ENCODE assay signal across 25 cellular contexts in genomic region chr2:35082072-35082471, GRCh38.
"Had no signal": no experiment of that assay in that cellular context is flagged by ENCODE, and none has a peak within 500 bp of the region (broad histone marks: within the 10 kb centered on the region; RNA-seq: fewer than 3 reads in every experiment).

No MANE protein-coding gene starts in this region.

- H3K4me1 Mint-ChIP-seq: activated CD4-positive, alpha-beta T cell treated with anti-CD3 and anti-CD28 coated beads for 36 hours; activated naive CD8-positive, alpha-beta T cell treated with anti-CD3 and anti-CD28 coated beads, Interleukin-2, amount 10 ng/mL, durations not matched to agents 7 days and 5 days; T-helper 17 cell had no signal

- H3K9me3 ChIP-seq: adrenal gland had no signal

- DNase-seq: activated CD4-positive, alpha-beta T cell treated with anti-CD3 and anti-CD28 coated beads for 36 hours; activated CD8-positive, alpha-beta memory T cell treated with anti-CD3 and anti-CD28 coated beads, Interleukin-2, amount 50 U/mL, for 4 hours; activated CD8-positive, alpha-beta T cell treated with anti-CD3 and anti-CD28 coated beads for 36 hours; activated naive CD4-positive, alpha-beta T cell treated with anti-CD3 and anti-CD28 coated beads, Interleukin-2, amount 50 U/mL, for 16 hours; activated naive CD8-positive, alpha-beta T cell treated with anti-CD3 and anti-CD28 coated beads, Interleukin-2, amount 10 ng/mL, durations not matched to agents 7 days and 5 days; activated T-cell treated with anti-CD3 and anti-CD28 coated beads, Interleukin-2, amount 50 U/mL, for 1 hour; adrenal gland; anterior cingulate cortex; caudate nucleus; IMR-90; Kasumi-1; KBM-7; NCI-H1105 treated with DMSO at 0.1 percent for 48 hours; NCI-H1436 treated with DMSO at 0.1 percent for 48 hours; NCI-H2029; NCI-H345; NCI-H510A; NCI-H526 treated with DMSO at 0.1 percent for 48 hours; NCI-H82; OCI-M1; Peyer's patch; SHP77; T-helper 17 cell; T-helper 9 cell had no signal

- H3K4me3 ChIP-seq: adrenal gland, Peyer's patch had no signal

- H3K27me3 Mint-ChIP-seq: activated CD4-positive, alpha-beta T cell treated with anti-CD3 and anti-CD28 coated beads for 36 hours; activated CD8-positive, alpha-beta T cell treated with anti-CD3 and anti-CD28 coated beads for 36 hours; activated naive CD8-positive, alpha-beta T cell treated with anti-CD3 and anti-CD28 coated beads, Interleukin-2, amount 10 ng/mL, durations not matched to agents 7 days and 5 days; T-helper 17 cell had no signal

- H3K27ac Mint-ChIP-seq: activated CD4-positive, alpha-beta T cell treated with anti-CD3 and anti-CD28 coated beads for 36 hours; activated CD8-positive, alpha-beta T cell treated with anti-CD3 and anti-CD28 coated beads for 36 hours; activated naive CD8-positive, alpha-beta T cell treated with anti-CD3 and anti-CD28 coated beads, Interleukin-2, amount 10 ng/mL, durations not matched to agents 7 days and 5 days; T-helper 17 cell had no signal

- H3K36me3 ChIP-seq: adrenal gland, Peyer's patch had no signal

- H3K27ac ChIP-seq: adrenal gland, Peyer's patch, VCaP had no signal

- H3K27me3 ChIP-seq: adrenal gland, Peyer's patch had no signal

- H3K4me1 ChIP-seq: adrenal gland, Peyer's patch had no signal

- H3K36me3 Mint-ChIP-seq: activated naive CD8-positive, alpha-beta T cell treated with anti-CD3 and anti-CD28 coated beads, Interleukin-2, amount 10 ng/mL, durations not matched to agents 7 days and 5 days had no signal

- H3K4me3 Mint-ChIP-seq: activated CD4-positive, alpha-beta T cell treated with anti-CD3 and anti-CD28 coated beads for 36 hours; activated CD8-positive, alpha-beta T cell treated with anti-CD3 and anti-CD28 coated beads for 36 hours; activated naive CD8-positive, alpha-beta T cell treated with anti-CD3 and anti-CD28 coated beads, Interleukin-2, amount 10 ng/mL, durations not matched to agents 7 days and 5 days; T-helper 17 cell had no signal
